ENCODE assay signal across 10 cellular contexts in genomic region chr2:64607381-64607780, GRCh38. TPM values are rescaled to one million over a fixed set of nuclear protein-coding genes. Genes with fewer than 3 reads are reported as not detected.
DNase-seq lines count a peak whose midpoint lies in the region; ATAC-seq and TF ChIP-seq lines count a peak whose summit lies in the region.
"Had no signal": no experiment of that assay in that cellular context is flagged by ENCODE, and none has a peak within 500 bp of the region (broad histone marks: within the 10 kb centered on the region; RNA-seq: fewer than 3 reads in every experiment).

No MANE protein-coding gene starts in this region.

- H3K4me3 Mint-ChIP-seq in activated naive CD8-positive, alpha-beta T cell = peak overlapping the region; percentile 13
- no peak overlapping the region for H3K4me3 Mint-ChIP-seq in activated naive CD8-positive, alpha-beta T cell treated with anti-CD3 and anti-CD28 coated beads for 36 hours
- H3K4me3 Mint-ChIP-seq in memory B cell = peak overlapping the region; percentile 35

- no peak for ATAC-seq in memory B cell (ENCODE audit: low read depth)
- no peak for ATAC-seq in upper lobe of right lung
- no peak for ATAC-seq in HG02870 (IDR thresholded peaks at IDR 0.05; ENCODE audit: unreplicated experiment)
- ATAC-seq in GM19328 (IDR thresholded peaks at IDR 0.05; ENCODE audit: unreplicated experiment) = no peak

- no peaks in the 10 kb centered on the region for H3K27me3 Mint-ChIP-seq in activated naive CD8-positive, alpha-beta T cell
- no peaks in the 10 kb centered on the region for H3K27me3 Mint-ChIP-seq in activated naive CD8-positive, alpha-beta T cell treated with anti-CD3 and anti-CD28 coated beads for 36 hours
- no peaks in the 10 kb centered on the region for H3K27me3 Mint-ChIP-seq in memory B cell

- no peak for DNase-seq in activated naive CD8-positive, alpha-beta T cell treated with anti-CD3 and anti-CD28 coated beads for 36 hours
- no peak for DNase-seq in memory B cell (ENCODE audit: low spot score in 2 of 2)
- peak in 1 of 2 donors; percentile 79 for DNase-seq in vagina (ENCODE audit: extremely low spot score in 2 of 2)
- DNase-seq in upper lobe of right lung = no peak
- DNase-seq: NCI-H1417 had no signal

- H3K36me3 ChIP-seq in vagina (no peaks in the 10 kb centered on the region), upper lobe of right lung (no peaks in the 10 kb centered on the region)
- H3K36me3 ChIP-seq: heart left ventricle had no signal

- H3K4me3 ChIP-seq in vagina (peak overlapping the region; percentile 12 to 14), upper lobe of right lung (no peak overlapping the region)

- H3K36me3 Mint-ChIP-seq in activated naive CD8-positive, alpha-beta T cell = peaks cover 2% of the 10 kb centered on the region
- peaks cover 2% of the 10 kb centered on the region for H3K36me3 Mint-ChIP-seq in activated naive CD8-positive, alpha-beta T cell treated with anti-CD3 and anti-CD28 coated beads for 36 hours
- H3K36me3 Mint-ChIP-seq in memory B cell = no peaks in the 10 kb centered on the region

- H3K4me1 Mint-ChIP-seq in activated naive CD8-positive, alpha-beta T cell (ENCODE audit: low read depth) = peaks cover 20% of the 10 kb centered on the region
- H3K4me1 Mint-ChIP-seq in activated naive CD8-positive, alpha-beta T cell treated with anti-CD3 and anti-CD28 coated beads for 36 hours = peaks cover 30% of the 10 kb centered on the region
- peaks cover 16% of the 10 kb centered on the region for H3K4me1 Mint-ChIP-seq in memory B cell

- H3K9me3 ChIP-seq in vagina (no peaks in the 10 kb centered on the region), upper lobe of right lung (no peaks in the 10 kb centered on the region)

- no peak for TF ChIP-seq POLR2A in vagina (IDR thresholded peaks at IDR 0.05)

- H3K27me3 ChIP-seq in vagina (no peaks in the 10 kb centered on the region), upper lobe of right lung (no peaks in the 10 kb centered on the region)
- H3K27me3 ChIP-seq: heart left ventricle had no signal

- intact Hi-C loops in vagina (cut with DNase I) = no loop called here
- intact Hi-C loops in upper lobe of right lung (cut with DNase I) = loop anchor here (10.0 kb wide), 1 partner anchor 957 kb away; no protein-coding TSS in a partner anchor

- peaks cover 4% of the 10 kb centered on the region for H3K9me3 Mint-ChIP-seq in activated naive CD8-positive, alpha-beta T cell (ENCODE audit: low read depth)
- H3K9me3 Mint-ChIP-seq in activated naive CD8-positive, alpha-beta T cell treated with anti-CD3 and anti-CD28 coated beads for 36 hours = peaks cover 3% of the 10 kb centered on the region
- H3K9me3 Mint-ChIP-seq in memory B cell = peaks cover 2% of the 10 kb centered on the region

- no peak overlapping the region for H3K27ac Mint-ChIP-seq in activated naive CD8-positive, alpha-beta T cell
- H3K27ac Mint-ChIP-seq in activated naive CD8-positive, alpha-beta T cell treated with anti-CD3 and anti-CD28 coated beads for 36 hours = no peak overlapping the region
- H3K27ac Mint-ChIP-seq in memory B cell = peak overlapping the region; percentile 67

- TF ChIP-seq CTCF in VCaP (conservative IDR thresholded peaks at IDR 0.05) (no peak), vagina (IDR thresholded peaks at IDR 0.05) (no peak), upper lobe of right lung (IDR thresholded peaks at IDR 0.05) (no peak)

- H3K4me1 ChIP-seq in vagina (peaks cover 48% of the 10 kb centered on the region), upper lobe of right lung (peaks cover 11% of the 10 kb centered on the region)

- peak overlapping the region; percentile 99 for H3K27ac ChIP-seq in VCaP
- H3K27ac ChIP-seq in vagina = peak overlapping the region; percentile 83
- H3K27ac ChIP-seq in upper lobe of right lung = no peak overlapping the region

RNA-seq across cellular contexts. Expression of gene SERTAD2, which starts 46.3 kb away (rescaled TPM):
- total RNA-seq in activated naive CD8-positive, alpha-beta T cell treated with anti-CD3 and anti-CD28 coated beads for 36 hours = 10 to 100 TPM; 22.7 to 23.3 TPM
- total RNA-seq in vagina (19.2 TPM), upper lobe of right lung (20.7 TPM)
